ENCODE assay signal across 27 cellular contexts in the genomic region with DNA sequence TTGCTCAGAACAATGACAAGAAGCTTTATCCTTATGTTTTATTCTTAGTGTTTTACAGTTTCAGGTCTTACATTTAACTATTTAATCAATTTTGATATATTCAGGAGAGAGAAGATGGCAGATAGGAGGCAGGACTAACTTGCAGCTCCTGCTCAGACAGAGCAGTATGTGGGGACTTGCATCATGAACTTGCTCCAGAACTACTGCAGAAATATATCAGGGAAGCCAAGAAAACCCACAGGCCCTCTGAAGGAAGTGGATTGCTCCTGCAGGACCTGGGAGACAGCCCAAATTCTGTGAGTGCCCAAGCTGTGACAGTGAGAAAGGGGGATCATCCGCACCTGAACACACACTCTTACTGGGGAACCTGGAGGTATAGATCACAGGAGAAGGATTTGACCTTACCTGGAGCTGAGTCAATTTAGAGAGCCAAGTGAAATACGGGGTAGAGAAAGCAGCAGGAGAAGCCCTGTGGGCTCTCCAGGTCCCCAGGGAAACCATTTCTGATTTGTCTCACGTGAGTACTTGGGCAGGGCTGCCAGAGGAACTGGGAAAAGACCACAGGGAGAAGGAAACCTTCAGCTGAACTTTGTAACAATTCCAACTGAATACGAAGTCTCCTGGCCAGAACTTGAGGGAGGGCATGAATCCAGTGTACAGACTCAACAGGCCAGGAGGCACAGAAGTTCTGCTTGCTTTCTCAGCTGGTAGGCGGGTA. TPM values are rescaled to one million over a fixed set of nuclear protein-coding genes. Genes with fewer than 3 reads are reported as not detected.
"Had no signal": no experiment of that assay in that cellular context is flagged by ENCODE, and none has a peak within 500 bp of the region (broad histone marks: within the 10 kb centered on the region; RNA-seq: fewer than 3 reads in every experiment).

No MANE protein-coding gene starts in this region.

- H3K4me3 ChIP-seq: ascending aorta, cardiac muscle cell, esophagus muscularis mucosa, pancreas, psoas muscle, testis had no signal

- H3K36me3 ChIP-seq: ascending aorta, cardiac muscle cell, esophagus muscularis mucosa, pancreas had no signal

- FAIRE-seq: keratinocyte, pancreas, urothelium cell line had no signal

- DNase-seq: activated CD4-positive, alpha-beta T cell treated with anti-CD3 and anti-CD28 coated beads for 36 hours; activated CD4-positive, CD25-positive, alpha-beta regulatory T cell; activated effector memory CD4-positive, alpha-beta T cell treated with Interleukin-2 at 50 U/mL for 16 hours; activated naive CD4-positive, alpha-beta T cell treated with Interleukin-2 at 50 U/mL for 16 hours; activated T-cell treated with anti-CD3 and anti-CD28 coated beads for 4 hours; endodermal cell; foreskin fibroblast; head of caudate nucleus; hippocampal formation; left cardiac atrium; mammary epithelial cell; naive B cell; nephron progenitor cell; pancreas; psoas muscle; stimulated activated CD4-positive, alpha-beta T cell treated with anti-CD3 and anti-CD28 coated beads, Interleukin-15, amount 100 ng/mL, for 24 hours; stimulated activated CD4-positive, alpha-beta T cell treated with anti-CD3 and anti-CD28 coated beads, Interleukin-2, amount 100 ng/mL, for 24 hours; stimulated activated naive B cell treated with anti-CD40 and anti-IgM and Interleukin-4, amounts not matched to agents 10 μg/mL and 1 μg/mL and 100 μg/mL, for 72 hours; testis; trophoblast cell had no signal

- H3K27me3 ChIP-seq: ascending aorta, cardiac muscle cell, esophagus muscularis mucosa, pancreas, testis had no signal

- H3K4me1 ChIP-seq: ascending aorta, esophagus muscularis mucosa, psoas muscle, testis had no signal

- H3K9me3 ChIP-seq: ascending aorta, esophagus muscularis mucosa, pancreas, psoas muscle, testis had no signal

- ATAC-seq: activated CD4-positive, alpha-beta T cell treated with anti-CD3 and anti-CD28 coated beads for 36 hours; left cardiac atrium; pancreas; psoas muscle; stimulated activated naive B cell treated with anti-CD40 and anti-IgM and Interleukin-4, amounts not matched to agents 10 μg/mL and 1 μg/mL and 100 μg/mL, for 72 hours had no signal

- H3K27ac ChIP-seq: cardiac muscle cell, esophagus muscularis mucosa, pancreas, psoas muscle, testis had no signal

RNA-seq across cellular contexts. Expression of a gene that starts 28.9 kb away (rescaled TPM):
- total RNA-seq: activated CD4-positive, alpha-beta T cell treated with anti-CD3 and anti-CD28 coated beads for 36 hours; cardiac muscle cell; mammary epithelial cell; mesothelial cell of epicardium; T-helper 1 cell treated with Interleukin-12 subunit alpha and Interleukin-12 subunit beta and Interleukin-4 antibody, amounts not matched to agents 30 ng/mL and 1 ng/mL, for 36 hours had no signal
- polyA plus RNA-seq: keratinocyte, mammary epithelial cell had no signal
